29 cellular contexts compared by ENCODE assay signal in the genomic region with DNA sequence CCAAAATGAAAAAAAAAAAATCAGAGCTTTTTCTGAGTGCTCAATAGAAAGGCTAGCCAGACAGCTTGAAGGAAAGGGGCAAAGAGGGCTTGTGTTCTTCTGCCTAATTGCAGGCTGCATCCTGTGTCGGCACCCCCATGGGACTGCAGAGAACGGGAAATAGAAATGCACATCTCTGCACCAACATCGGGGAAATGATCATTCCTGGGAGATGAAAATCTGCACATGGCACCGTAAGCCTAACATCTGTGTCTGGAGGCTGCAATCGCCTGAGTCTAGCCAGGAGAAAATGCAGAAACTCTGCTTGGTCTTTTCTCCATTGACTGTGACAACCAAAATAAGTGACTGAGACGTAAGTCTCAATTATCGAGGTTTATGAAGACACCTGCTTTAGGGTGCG.
"Had no signal": no experiment of that assay in that cellular context is flagged by ENCODE, and none has a peak within 500 bp of the region (broad histone marks: within the 10 kb centered on the region; RNA-seq: fewer than 3 reads in every experiment).

No MANE protein-coding gene starts in this region.

- DNase-seq: activated CD4-positive, alpha-beta memory T cell treated with anti-CD3 and anti-CD28 coated beads for 36 hours; activated CD4-positive, alpha-beta T cell treated with anti-CD3 and anti-CD28 coated beads for 36 hours; activated CD4-positive, alpha-beta T cell treated with anti-CD3 and anti-CD28 coated beads, Interleukin-2, amount 10 ng/mL, durations not matched to agents 7 days and 5 days; activated CD8-positive, alpha-beta memory T cell treated with anti-CD3 and anti-CD28 coated beads, Interleukin-2, amount 50 U/mL, for 4 hours; activated gamma-delta T cell treated with Interleukin-2 at 50 U/mL for 16 hours; activated naive CD4-positive, alpha-beta T cell treated with anti-CD3 and anti-CD28 coated beads for 36 hours; activated T-cell treated with anti-CD3 and anti-CD28 coated beads for 4 hours; activated T-cell treated with anti-CD3 and anti-CD28 coated beads, Interleukin-2, amount 50 U/mL, for 4 hours; adrenal gland; body of pancreas; NCI-H1048; NCI-H1105 treated with DMSO at 0.1 percent for 48 hours; NCI-H1436; NCI-H1694 treated with DMSO at 0.1 percent for 48 hours; NCI-H2029; NCI-H2107; NCI-H446 treated with DMSO at 0.1 percent for 48 hours; NCI-H524; NCI-H748 treated with DMSO at 0.1 percent for 48 hours; NK-92 treated with Interleukin-12 subunit alpha and Interleukin-12 subunit beta, amount 100 ng/mL, for 24 hours; Right ventricle myocardium superior; T-cell; T-helper 17 cell had no signal

- H3K36me3 Mint-ChIP-seq: activated CD4-positive, alpha-beta memory T cell treated with anti-CD3 and anti-CD28 coated beads for 36 hours; activated naive CD4-positive, alpha-beta T cell treated with anti-CD3 and anti-CD28 coated beads, Interleukin-2, amount 50 U/mL, for 72 hours; T-cell; WTC11 had no signal

- H3K27me3 ChIP-seq: adrenal gland, body of pancreas, breast epithelium had no signal

- H3K27ac ChIP-seq: adrenal gland, body of pancreas, breast epithelium, SK-N-MC had no signal

- H3K4me3 Mint-ChIP-seq: activated CD4-positive, alpha-beta memory T cell treated with anti-CD3 and anti-CD28 coated beads for 36 hours; activated CD4-positive, alpha-beta T cell treated with anti-CD3 and anti-CD28 coated beads for 36 hours; activated CD4-positive, alpha-beta T cell treated with anti-CD3 and anti-CD28 coated beads, Interleukin-2, amount 10 ng/mL, durations not matched to agents 7 days and 5 days; activated naive CD4-positive, alpha-beta T cell treated with anti-CD3 and anti-CD28 coated beads for 36 hours; activated T-cell treated with anti-CD3 and anti-CD28 coated beads, Interleukin-2, amount 50 U/mL, for 4 hours; activated T-helper 1 cell treated with anti-CD3 and anti-CD28 coated beads, Interleukin-12 subunit alpha, Interleukin-12 subunit beta, Interleukin-2, Interleukin-4 antibody, amounts not matched to agents 30 ng/mL and 10 ng/mL and 1 ng/mL, durations not matched to agents 14 hours and 24 hours and 36 hours; T-cell; T-helper 17 cell; WTC11 had no signal

- H3K4me1 Mint-ChIP-seq: activated CD4-positive, alpha-beta T cell treated with anti-CD3 and anti-CD28 coated beads for 36 hours; activated CD4-positive, alpha-beta T cell treated with anti-CD3 and anti-CD28 coated beads, Interleukin-2, amount 10 ng/mL, durations not matched to agents 7 days and 5 days; T-cell; T-helper 17 cell had no signal

- H3K9me3 ChIP-seq: adrenal gland, body of pancreas, breast epithelium had no signal

- H3K9me3 Mint-ChIP-seq: activated CD4-positive, alpha-beta memory T cell treated with anti-CD3 and anti-CD28 coated beads for 36 hours; activated CD4-positive, alpha-beta T cell treated with anti-CD3 and anti-CD28 coated beads, Interleukin-2, amount 10 ng/mL, durations not matched to agents 7 days and 5 days; activated naive CD4-positive, alpha-beta T cell treated with anti-CD3 and anti-CD28 coated beads for 36 hours; activated naive CD4-positive, alpha-beta T cell treated with anti-CD3 and anti-CD28 coated beads, Interleukin-2, amount 50 U/mL, for 72 hours; activated T-cell treated with anti-CD3 and anti-CD28 coated beads, Interleukin-2, amount 50 U/mL, for 4 hours; activated T-helper 1 cell treated with anti-CD3 and anti-CD28 coated beads, Interleukin-12 subunit alpha, Interleukin-12 subunit beta, Interleukin-2, Interleukin-4 antibody, amounts not matched to agents 30 ng/mL and 10 ng/mL and 1 ng/mL, durations not matched to agents 14 hours and 24 hours and 36 hours; T-cell had no signal

- H3K4me1 ChIP-seq: body of pancreas, breast epithelium had no signal

- H3K4me3 ChIP-seq: adrenal gland, body of pancreas, breast epithelium, K562, SK-N-MC had no signal

- H3K27ac Mint-ChIP-seq: activated CD4-positive, alpha-beta memory T cell treated with anti-CD3 and anti-CD28 coated beads for 36 hours; activated CD4-positive, alpha-beta T cell treated with anti-CD3 and anti-CD28 coated beads for 36 hours; activated CD4-positive, alpha-beta T cell treated with anti-CD3 and anti-CD28 coated beads, Interleukin-2, amount 10 ng/mL, durations not matched to agents 7 days and 5 days; activated naive CD4-positive, alpha-beta T cell treated with anti-CD3 and anti-CD28 coated beads for 36 hours; activated naive CD4-positive, alpha-beta T cell treated with anti-CD3 and anti-CD28 coated beads, Interleukin-2, amount 50 U/mL, for 72 hours; activated T-helper 1 cell treated with anti-CD3 and anti-CD28 coated beads, Interleukin-12 subunit alpha, Interleukin-12 subunit beta, Interleukin-2, Interleukin-4 antibody, amounts not matched to agents 30 ng/mL and 10 ng/mL and 1 ng/mL, durations not matched to agents 14 hours and 24 hours and 36 hours; T-cell; T-helper 17 cell; WTC11 had no signal

- H3K36me3 ChIP-seq: adrenal gland, breast epithelium had no signal
